In genomic region chr6:64477311-64477850, GRCh38 we compare ENCODE assay signal across 20 cellular contexts.
DNase-seq lines count a peak whose midpoint lies in the region; ATAC-seq and TF ChIP-seq lines count a peak whose summit lies in the region.
"Had no signal": no experiment of that assay in that cellular context is flagged by ENCODE, and none has a peak within 500 bp of the region (broad histone marks: within the 10 kb centered on the region; RNA-seq: fewer than 3 reads in every experiment).

No MANE protein-coding gene starts in this region.

- H3K4me1 ChIP-seq in OCI-LY3 (ENCODE audit: low read length) = peaks cover 1% of the 10 kb centered on the region; the same call in 1 of the 2 replicates
- H3K4me1 ChIP-seq in Caco-2 = no peaks in the 10 kb centered on the region

- no peak overlapping the region for H3K27ac ChIP-seq in OCI-LY3 (ENCODE audit: low read length)

- DNase-seq in ACHN (peak; percentile 75), fibroblast of gingiva (ENCODE audit: low read depth) (peak; percentile 51), kidney tubule cell (ENCODE audit: low spot score) (peak; percentile 3), Caco-2 (no peak), NCI-H2029 (lab: John Stamatoyannopoulos, UW) (no peak), SHP77 treated with DMSO at 0.1 percent for 48 hours (lab: John Stamatoyannopoulos, UW) (no peak), Right ventricle myocardium inferior (ENCODE audit: missing footprints) (no peak)
- DNase-seq: 8988T; CD4-positive, alpha-beta T cell; GF-D8; HCEC 1CT; IMR-90; MG63; NCI-H1048; NCI-H1436 treated with DMSO at 0.1 percent for 48 hours; NCI-H2081; SHP77 had no signal

- CTCF ChIA-PET in Caco-2 (lab: Charles Lee) = no interaction called here

- H3K27me3 ChIP-seq in OCI-LY3 (ENCODE audit: low read depth, low read length) (no peaks in the 10 kb centered on the region), Caco-2 (replicated peaks; ENCODE audit: control insufficient read depth, insufficient read depth, low read length) (no peaks in the 10 kb centered on the region)
- H3K27me3 ChIP-seq: MG63 had no signal

- no peaks in the 10 kb centered on the region for H4K20me1 ChIP-seq in OCI-LY3 (ENCODE audit: insufficient read depth, low read length)

- H3K4me2 ChIP-seq in OCI-LY3 (ENCODE audit: low read length) = no peak overlapping the region
- H3K4me2 ChIP-seq: GM23338 had no signal

- H3K27me3 Mint-ChIP-seq in Caco-2 (ENCODE audit: insufficient read depth, unreplicated experiment) = peaks cover 2% of the 10 kb centered on the region
- H3K27me3 Mint-ChIP-seq: CD4-positive, alpha-beta T cell had no signal

- no peak for ATAC-seq in Right ventricle myocardium inferior
- ATAC-seq: GM12878, GM23338 had no signal

- H3K27ac Mint-ChIP-seq in Caco-2 (ENCODE audit: unreplicated experiment) = no peak overlapping the region
- H3K27ac Mint-ChIP-seq: CD4-positive, alpha-beta T cell; GM23338 had no signal

- H3K36me3 ChIP-seq in OCI-LY3 (replicated peaks; ENCODE audit: low read depth, low read length) (no peaks in the 10 kb centered on the region), Caco-2 (ENCODE audit: control insufficient read depth, insufficient read depth, low read length) (no peaks in the 10 kb centered on the region)
- H3K36me3 ChIP-seq: MG63 had no signal

- no peaks in the 10 kb centered on the region for H3K79me2 ChIP-seq in OCI-LY3 (ENCODE audit: low read length)

- intact Hi-C loops in Caco-2 (cut with micrococcal nuclease; ENCODE audit: unreplicated experiment) (no loop called here), Right ventricle myocardium inferior (cut with DNase I) (no loop called here)

- no peaks in the 10 kb centered on the region for H3K4me1 Mint-ChIP-seq in Caco-2 (ENCODE audit: low read depth, unreplicated experiment)
- H3K4me1 Mint-ChIP-seq: GM23338 had no signal

- H3K9ac ChIP-seq in OCI-LY3 (ENCODE audit: low read length) = no peak overlapping the region

- in situ Hi-C loops in ACHN (cut with HindIII; ENCODE audit: low pct_ligation_motif_present, low pct_unique_long_range_greater_than_20kb, low sequenced_read_pairs) = no loop called here

- peak overlapping the region; percentile 43 for H2AFZ ChIP-seq in OCI-LY3 (ENCODE audit: low read depth, low read length)
- H2AFZ ChIP-seq: GM23338 had no signal

- TF ChIP-seq CTCF in OCI-LY3 (IDR thresholded peaks at IDR 0.05; ENCODE audit: low read depth, low read length) (no peak), Caco-2 (IDR thresholded peaks at IDR 0.05; ENCODE audit: insufficient read depth in 1 of 2, low read depth in 1 of 2, low read length in 1 of 2, severe bottlenecking in 1 of 2, unreplicated experiment in 1 of 2) (no peak)

- H3K4me3 Mint-ChIP-seq in Caco-2 (ENCODE audit: unreplicated experiment) = no peak overlapping the region
- H3K4me3 Mint-ChIP-seq: CD4-positive, alpha-beta T cell; GM23338 had no signal

- H3K4me3 ChIP-seq in OCI-LY3 (ENCODE audit: low read length) = no peak overlapping the region
- H3K4me3 ChIP-seq in Caco-2 (ENCODE audit: low read depth, low read length) = no peak overlapping the region
- H3K4me3 ChIP-seq: GM12878, GM23338, MG63 had no signal

- POLR2A ChIA-PET in Caco-2 (lab: Charles Lee) = no interaction called here

- H3K9me3 ChIP-seq in OCI-LY3 (ENCODE audit: insufficient read depth, low read length) (no peaks in the 10 kb centered on the region), Caco-2 (no peaks in the 10 kb centered on the region)
- H3K9me3 ChIP-seq: MG63 had no signal

- no peaks in the 10 kb centered on the region for H3K9me3 Mint-ChIP-seq in Caco-2 (ENCODE audit: unreplicated experiment)
- H3K9me3 Mint-ChIP-seq: GM23338 had no signal

- BruUV-seq in Caco-2 (replicated peaks; lab: Mats Ljungman, UMichigan) = no TSS peak

- no peaks in the 10 kb centered on the region for H3K36me3 Mint-ChIP-seq in Caco-2 (ENCODE audit: insufficient read depth, unreplicated experiment)

Comparison
In these comparisons a context has a peak if more than half of its experiments do, and no peak if none do; other contexts are left out.
1. DNase-seq: peak in ACHN (single experiment), fibroblast of gingiva (single experiment) and kidney tubule cell (single experiment); none in Caco-2 (0 of 2), NCI-H2029 (single experiment), SHP77 treated with DMSO at 0.1 percent for 48 hours (single experiment) and Right ventricle myocardium inferior (single experiment).